15 cellular contexts compared by ENCODE assay signal in the genomic region with DNA sequence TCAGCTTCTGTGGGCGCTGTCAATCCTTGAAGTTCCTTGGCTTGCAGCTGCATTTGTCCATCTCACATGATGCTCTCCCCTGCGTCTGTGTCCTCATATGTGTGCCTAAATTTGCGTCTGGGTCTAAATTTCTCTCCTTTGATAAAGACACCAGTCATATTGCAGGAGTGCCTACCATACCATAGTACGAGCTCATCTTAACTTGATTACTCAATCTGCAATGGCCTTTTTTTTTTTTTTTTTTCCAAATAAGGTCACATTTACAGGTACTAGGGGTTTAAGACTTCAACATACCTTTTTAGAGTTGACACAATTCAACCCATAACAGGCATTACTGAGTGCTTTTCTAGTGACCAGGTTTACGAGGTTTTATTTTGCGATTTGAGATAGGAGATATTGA.
DNase-seq lines count a peak whose midpoint lies in the region; ATAC-seq and TF ChIP-seq lines count a peak whose summit lies in the region.
"Had no signal": no experiment of that assay in that cellular context is flagged by ENCODE, and none has a peak within 500 bp of the region (broad histone marks: within the 10 kb centered on the region; RNA-seq: fewer than 3 reads in every experiment).

No MANE protein-coding gene starts in this region.

- CTCF ChIA-PET in PC-3 (lab: Charles Lee), result interaction anchor here (0.6 to 0.8 kb wide), 2 partner anchors 16 to 249 kb away, joined by 6 to 7 read pairs; no protein-coding TSS in a partner anchor
- CTCF ChIA-PET in activated CD8-positive, alpha-beta T cell treated with anti-CD3 and anti-CD28 coated beads, Interleukin-2, amount 10 ng/mL, durations not matched to agents 7 days and 5 days (lab: Charles Lee), result no interaction called here

- no peaks in the 10 kb centered on the region for H3K9me2 ChIP-seq in PC-3 (replicated peaks; ENCODE audit: low read length)

- peaks cover 3% of the 10 kb centered on the region for H3K27me3 Mint-ChIP-seq in nephron (ENCODE audit: low read depth)
- no peaks in the 10 kb centered on the region for H3K27me3 Mint-ChIP-seq in activated CD8-positive, alpha-beta T cell treated with anti-CD3 and anti-CD28 coated beads, Interleukin-2, amount 10 ng/mL, durations not matched to agents 7 days and 5 days (ENCODE audit: low read depth)
- H3K27me3 Mint-ChIP-seq: B cell; CD4-positive, alpha-beta T cell had no signal

- no peak overlapping the region; the same call in 1 of the 2 replicates for H3K9ac ChIP-seq in PC-3 (ENCODE audit: low read length)

- H3K4me3 Mint-ChIP-seq in nephron, result no peak overlapping the region
- H3K4me3 Mint-ChIP-seq in activated CD8-positive, alpha-beta T cell treated with anti-CD3 and anti-CD28 coated beads, Interleukin-2, amount 10 ng/mL, durations not matched to agents 7 days and 5 days, result no peak overlapping the region
- H3K4me3 Mint-ChIP-seq: B cell; CD4-positive, alpha-beta T cell had no signal

- no peaks in the 10 kb centered on the region for H3K9me3 Mint-ChIP-seq in nephron
- no peaks in the 10 kb centered on the region for H3K9me3 Mint-ChIP-seq in activated CD8-positive, alpha-beta T cell treated with anti-CD3 and anti-CD28 coated beads, Interleukin-2, amount 10 ng/mL, durations not matched to agents 7 days and 5 days (ENCODE audit: insufficient read depth)

- peaks cover 36% of the 10 kb centered on the region for H3K4me1 Mint-ChIP-seq in nephron
- no peaks in the 10 kb centered on the region for H3K4me1 Mint-ChIP-seq in activated CD8-positive, alpha-beta T cell treated with anti-CD3 and anti-CD28 coated beads, Interleukin-2, amount 10 ng/mL, durations not matched to agents 7 days and 5 days (ENCODE audit: low read depth)
- H3K4me1 Mint-ChIP-seq: B cell had no signal

- no peaks in the 10 kb centered on the region for H3K36me3 ChIP-seq in PC-3 (ENCODE audit: low read depth, low read length)

- H3K4me3 ChIP-seq in PC-3 (ENCODE audit: low read length), result no peak overlapping the region
- H3K4me3 ChIP-seq in coronary artery, result no peak overlapping the region

- DNase-seq in DMS79 treated with DMSO at 0.1 percent for 48 hours (lab: John Stamatoyannopoulos, UW) (peak; percentile 49), DMS79 (lab: John Stamatoyannopoulos, UW) (no peak), PC-3 (no peak), hepatic stellate cell (ENCODE audit: low spot score) (no peak), Right ventricle myocardium superior (no peak), coronary artery (ENCODE audit: low spot score) (no peak)
- no peak for DNase-seq in activated CD8-positive, alpha-beta T cell treated with anti-CD3 and anti-CD28 coated beads, Interleukin-2, amount 10 ng/mL, durations not matched to agents 7 days and 5 days
- DNase-seq: CD4-positive, alpha-beta T cell; DMS153; GF-D8; HCEC 1CT; KBM-7 had no signal

- H3K27ac Mint-ChIP-seq in nephron, result peak overlapping the region in 2 of 3 experiments; percentile 21 to 39
- no peak overlapping the region for H3K27ac Mint-ChIP-seq in activated CD8-positive, alpha-beta T cell treated with anti-CD3 and anti-CD28 coated beads, Interleukin-2, amount 10 ng/mL, durations not matched to agents 7 days and 5 days
- H3K27ac Mint-ChIP-seq: B cell; CD4-positive, alpha-beta T cell had no signal

- peaks cover 78% of the 10 kb centered on the region for H3K4me1 ChIP-seq in PC-3 (ENCODE audit: insufficient read depth, low read length)

- no peaks in the 10 kb centered on the region for H3K27me3 ChIP-seq in PC-3 (ENCODE audit: low read length)

- TF ChIP-seq CTCF in PC-3 (conservative IDR thresholded peaks at IDR 0.05; ENCODE audit: low read depth, low read length) (no peak), nephron (IDR thresholded peaks at IDR 0.05; ENCODE audit: unreplicated experiment in 3 of 3) (no peak), coronary artery (IDR thresholded peaks at IDR 0.05) (no peak)

- no peaks in the 10 kb centered on the region for H3F3A ChIP-seq in PC-3 (ENCODE audit: low read length, unreplicated experiment)

- ATAC-seq in PC-3 (no peak), Right ventricle myocardium superior (ENCODE audit: poor library complexity) (no peak)
- ATAC-seq in activated CD8-positive, alpha-beta T cell treated with anti-CD3 and anti-CD28 coated beads, Interleukin-2, amount 10 ng/mL, durations not matched to agents 7 days and 5 days, result no peak

- H3K9me3 ChIP-seq in PC-3 (ENCODE audit: low read length), result no peaks in the 10 kb centered on the region

- no peak overlapping the region for H3K4me2 ChIP-seq in PC-3 (ENCODE audit: low read length)

- POLR2A ChIA-PET in PC-3 (lab: Charles Lee; ENCODE audit: unreplicated experiment), result interaction anchor here (0.7 kb wide), 2 partner anchors 44 to 233 kb away, joined by 3 to 10 read pairs; no protein-coding TSS in a partner anchor
- POLR2A ChIA-PET in activated CD8-positive, alpha-beta T cell treated with anti-CD3 and anti-CD28 coated beads, Interleukin-2, amount 10 ng/mL, durations not matched to agents 7 days and 5 days (lab: Charles Lee), result no interaction called here

- H3K27ac ChIP-seq in PC-3 (ENCODE audit: low read length), result peak overlapping the region; percentile 87
- no peak overlapping the region for H3K27ac ChIP-seq in coronary artery
- H3K27ac ChIP-seq: 22Rv1 had no signal

- BruUV-seq in PC-3 (replicated peaks; lab: Mats Ljungman, UMichigan), result no TSS peak

- no peak overlapping the region for H2AFZ ChIP-seq in PC-3 (ENCODE audit: low read length)

- H3K79me2 ChIP-seq in PC-3 (ENCODE audit: low read length), result no peaks in the 10 kb centered on the region

- H4K20me1 ChIP-seq in PC-3 (ENCODE audit: low read length), result no peaks in the 10 kb centered on the region

- peaks cover 5% of the 10 kb centered on the region for H3K36me3 Mint-ChIP-seq in nephron (ENCODE audit: low read depth)
- no peaks in the 10 kb centered on the region for H3K36me3 Mint-ChIP-seq in activated CD8-positive, alpha-beta T cell treated with anti-CD3 and anti-CD28 coated beads, Interleukin-2, amount 10 ng/mL, durations not matched to agents 7 days and 5 days (ENCODE audit: low read depth)

- intact Hi-C loops in PC-3 (cut with micrococcal nuclease), result loop anchor here (5.0 to 10.0 kb wide), 5 partner anchors 147 to 837 kb away; no protein-coding TSS in a partner anchor
- intact Hi-C loops in Right ventricle myocardium superior (cut with DNase I), result no loop called here
